In genomic region chr1:174159253-174160108, GRCh38 we compare ENCODE assay signal across 1 cellular context.
A peak's percentile ranks its signal among the peaks of the same experiment; 100 is the strongest.
TF ChIP-seq lines count a peak whose summit lies in the region.

Gene RABGAP1L (plus strand): TSS chr1:174159520.

TF ChIP-seq in WTC11, 78 proteins besides CTCF, POLR2A, EP300 and RAD21 (continued from another document):
- TF ChIP-seq PREB (CRISPR knock-in tag; IDR thresholded peaks at IDR 0.05; ENCODE audit: borderline replicate concordance): no peak
- no peak for TF ChIP-seq ZBTB43 (CRISPR knock-in tag; IDR thresholded peaks at IDR 0.05)
- TF ChIP-seq RORB (CRISPR knock-in tag; IDR thresholded peaks at IDR 0.05): no peak
- no peak for TF ChIP-seq TEAD1 (CRISPR knock-in tag; IDR thresholded peaks at IDR 0.05)
- 0 out of 2 replicates have a peak, but pooled peaks have one; percentile 3 for TF ChIP-seq SMAD3 (CRISPR knock-in tag; IDR thresholded peaks at IDR 0.05; ENCODE audit: borderline replicate concordance)
- TF ChIP-seq, protein P1, sequence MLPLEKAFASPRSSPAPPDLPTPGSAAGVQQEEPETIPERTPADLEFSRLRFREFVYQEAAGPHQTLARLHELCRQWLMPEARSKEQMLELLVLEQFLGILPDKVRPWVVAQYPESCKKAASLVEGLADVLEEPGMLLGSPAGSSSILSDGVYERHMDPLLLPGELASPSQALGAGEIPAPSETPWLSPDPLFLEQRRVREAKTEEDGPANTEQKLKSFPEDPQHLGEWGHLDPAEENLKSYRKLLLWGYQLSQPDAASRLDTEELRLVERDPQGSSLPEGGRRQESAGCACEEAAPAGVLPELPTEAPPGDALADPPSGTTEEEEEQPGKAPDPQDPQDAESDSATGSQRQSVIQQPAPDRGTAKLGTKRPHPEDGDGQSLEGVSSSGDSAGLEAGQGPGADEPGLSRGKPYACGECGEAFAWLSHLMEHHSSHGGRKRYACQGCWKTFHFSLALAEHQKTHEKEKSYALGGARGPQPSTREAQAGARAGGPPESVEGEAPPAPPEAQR (CRISPR knock-in tag; IDR thresholded peaks at IDR 0.05): no peak
- TF ChIP-seq ZBTB21 (CRISPR knock-in tag; IDR thresholded peaks at IDR 0.05; ENCODE audit: borderline replicate concordance): no peak
- no peak for TF ChIP-seq SOX15 (CRISPR knock-in tag; IDR thresholded peaks at IDR 0.05)
- TF ChIP-seq, protein P2, sequence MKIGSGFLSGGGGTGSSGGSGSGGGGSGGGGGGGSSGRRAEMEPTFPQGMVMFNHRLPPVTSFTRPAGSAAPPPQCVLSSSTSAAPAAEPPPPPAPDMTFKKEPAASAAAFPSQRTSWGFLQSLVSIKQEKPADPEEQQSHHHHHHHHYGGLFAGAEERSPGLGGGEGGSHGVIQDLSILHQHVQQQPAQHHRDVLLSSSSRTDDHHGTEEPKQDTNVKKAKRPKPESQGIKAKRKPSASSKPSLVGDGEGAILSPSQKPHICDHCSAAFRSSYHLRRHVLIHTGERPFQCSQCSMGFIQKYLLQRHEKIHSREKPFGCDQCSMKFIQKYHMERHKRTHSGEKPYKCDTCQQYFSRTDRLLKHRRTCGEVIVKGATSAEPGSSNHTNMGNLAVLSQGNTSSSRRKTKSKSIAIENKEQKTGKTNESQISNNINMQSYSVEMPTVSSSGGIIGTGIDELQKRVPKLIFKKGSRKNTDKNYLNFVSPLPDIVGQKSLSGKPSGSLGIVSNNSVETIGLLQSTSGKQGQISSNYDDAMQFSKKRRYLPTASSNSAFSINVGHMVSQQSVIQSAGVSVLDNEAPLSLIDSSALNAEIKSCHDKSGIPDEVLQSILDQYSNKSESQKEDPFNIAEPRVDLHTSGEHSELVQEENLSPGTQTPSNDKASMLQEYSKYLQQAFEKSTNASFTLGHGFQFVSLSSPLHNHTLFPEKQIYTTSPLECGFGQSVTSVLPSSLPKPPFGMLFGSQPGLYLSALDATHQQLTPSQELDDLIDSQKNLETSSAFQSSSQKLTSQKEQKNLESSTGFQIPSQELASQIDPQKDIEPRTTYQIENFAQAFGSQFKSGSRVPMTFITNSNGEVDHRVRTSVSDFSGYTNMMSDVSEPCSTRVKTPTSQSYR (CRISPR knock-in tag; IDR thresholded peaks at IDR 0.05): no peak
- no peak for TF ChIP-seq ZNF138 (CRISPR knock-in tag; conservative IDR thresholded peaks at IDR 0.05)
- TF ChIP-seq NR2C2 (CRISPR knock-in tag; IDR thresholded peaks at IDR 0.05): no peak
- TF ChIP-seq ZNF416 (CRISPR knock-in tag; IDR thresholded peaks at IDR 0.05): no peak
- peak; percentile 66 for TF ChIP-seq MAX (CRISPR knock-in tag; IDR thresholded peaks at IDR 0.05)
- TF ChIP-seq FOXK1 (CRISPR knock-in tag; IDR thresholded peaks at IDR 0.05): no peak; the same call in none of the 2 replicates
- TF ChIP-seq, protein P3, sequence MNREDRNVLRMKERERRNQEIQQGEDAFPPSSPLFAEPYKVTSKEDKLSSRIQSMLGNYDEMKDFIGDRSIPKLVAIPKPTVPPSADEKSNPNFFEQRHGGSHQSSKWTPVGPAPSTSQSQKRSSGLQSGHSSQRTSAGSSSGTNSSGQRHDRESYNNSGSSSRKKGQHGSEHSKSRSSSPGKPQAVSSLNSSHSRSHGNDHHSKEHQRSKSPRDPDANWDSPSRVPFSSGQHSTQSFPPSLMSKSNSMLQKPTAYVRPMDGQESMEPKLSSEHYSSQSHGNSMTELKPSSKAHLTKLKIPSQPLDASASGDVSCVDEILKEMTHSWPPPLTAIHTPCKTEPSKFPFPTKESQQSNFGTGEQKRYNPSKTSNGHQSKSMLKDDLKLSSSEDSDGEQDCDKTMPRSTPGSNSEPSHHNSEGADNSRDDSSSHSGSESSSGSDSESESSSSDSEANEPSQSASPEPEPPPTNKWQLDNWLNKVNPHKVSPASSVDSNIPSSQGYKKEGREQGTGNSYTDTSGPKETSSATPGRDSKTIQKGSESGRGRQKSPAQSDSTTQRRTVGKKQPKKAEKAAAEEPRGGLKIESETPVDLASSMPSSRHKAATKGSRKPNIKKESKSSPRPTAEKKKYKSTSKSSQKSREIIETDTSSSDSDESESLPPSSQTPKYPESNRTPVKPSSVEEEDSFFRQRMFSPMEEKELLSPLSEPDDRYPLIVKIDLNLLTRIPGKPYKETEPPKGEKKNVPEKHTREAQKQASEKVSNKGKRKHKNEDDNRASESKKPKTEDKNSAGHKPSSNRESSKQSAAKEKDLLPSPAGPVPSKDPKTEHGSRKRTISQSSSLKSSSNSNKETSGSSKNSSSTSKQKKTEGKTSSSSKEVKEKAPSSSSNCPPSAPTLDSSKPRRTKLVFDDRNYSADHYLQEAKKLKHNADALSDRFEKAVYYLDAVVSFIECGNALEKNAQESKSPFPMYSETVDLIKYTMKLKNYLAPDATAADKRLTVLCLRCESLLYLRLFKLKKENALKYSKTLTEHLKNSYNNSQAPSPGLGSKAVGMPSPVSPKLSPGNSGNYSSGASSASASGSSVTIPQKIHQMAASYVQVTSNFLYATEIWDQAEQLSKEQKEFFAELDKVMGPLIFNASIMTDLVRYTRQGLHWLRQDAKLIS (CRISPR knock-in tag; IDR thresholded peaks at IDR 0.05; ENCODE audit: borderline replicate concordance): no peak
- TF ChIP-seq IRF1 (CRISPR knock-in tag; IDR thresholded peaks at IDR 0.05): no peak
- TF ChIP-seq, protein P4, sequence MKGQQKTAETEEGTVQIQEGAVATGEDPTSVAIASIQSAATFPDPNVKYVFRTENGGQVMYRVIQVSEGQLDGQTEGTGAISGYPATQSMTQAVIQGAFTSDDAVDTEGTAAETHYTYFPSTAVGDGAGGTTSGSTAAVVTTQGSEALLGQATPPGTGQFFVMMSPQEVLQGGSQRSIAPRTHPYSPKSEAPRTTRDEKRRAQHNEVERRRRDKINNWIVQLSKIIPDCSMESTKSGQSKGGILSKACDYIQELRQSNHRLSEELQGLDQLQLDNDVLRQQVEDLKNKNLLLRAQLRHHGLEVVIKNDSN (CRISPR knock-in tag; IDR thresholded peaks at IDR 0.05): 0 out of 2 replicates have a peak, but pooled peaks have one; percentile 42
- TF ChIP-seq NR3C1 (CRISPR knock-in tag; conservative IDR thresholded peaks at IDR 0.05; ENCODE audit: low read depth): no peak
- no peak for TF ChIP-seq SMAD4 (CRISPR knock-in tag; IDR thresholded peaks at IDR 0.05)
- TF ChIP-seq TEAD4 (CRISPR knock-in tag; IDR thresholded peaks at IDR 0.05): no peak
- TF ChIP-seq CREM (CRISPR knock-in tag; IDR thresholded peaks at IDR 0.05): peak; percentile 65; the same call in 1 of the 2 replicates
- TF ChIP-seq JUN (CRISPR knock-in tag; IDR thresholded peaks at IDR 0.05): no peak
- TF ChIP-seq MYBL2 (CRISPR knock-in tag; IDR thresholded peaks at IDR 0.05): 0 out of 2 replicates have a peak, but pooled peaks have one; percentile 8
- TF ChIP-seq NFE2L1 (CRISPR knock-in tag; IDR thresholded peaks at IDR 0.05): no peak
- TF ChIP-seq E2F4 (CRISPR knock-in tag; IDR thresholded peaks at IDR 0.05; ENCODE audit: borderline replicate concordance, low read depth): no peak
